In genomic region chr9:129838707-129839259, GRCh38 we compare ENCODE assay signal across 8 cellular contexts. TPM values are rescaled to one million over a fixed set of nuclear protein-coding genes. Genes with fewer than 3 reads are reported as not detected.
A peak's percentile ranks its signal among the peaks of the same experiment; 100 is the strongest.
DNase-seq lines count a peak whose midpoint lies in the region; ATAC-seq and TF ChIP-seq lines count a peak whose summit lies in the region.

No MANE protein-coding gene starts in this region.

- DNase-seq in AG09319 (ENCODE audit: extremely low read depth, low read depth) (peak; percentile 23), HS-5 (ENCODE audit: low read depth) (peak; percentile 57), glutamatergic neuron (no peak), NCI-H146 (lab: John Stamatoyannopoulos, UW) (no peak)
- no peak for DNase-seq in activated T-cell treated with anti-CD3 and anti-CD28 coated beads, Interleukin-2, amount 50 U/mL, for 24 hours

- no peaks in the 10 kb centered on the region for H3K9me3 Mint-ChIP-seq in activated T-cell treated with anti-CD3 and anti-CD28 coated beads, Interleukin-2, amount 50 U/mL, for 24 hours
- peaks cover 2% of the 10 kb centered on the region for H3K9me3 Mint-ChIP-seq in glutamatergic neuron (ENCODE audit: unreplicated experiment)

- peaks cover 54% of the 10 kb centered on the region for H3K36me3 Mint-ChIP-seq in activated T-cell treated with anti-CD3 and anti-CD28 coated beads, Interleukin-2, amount 50 U/mL, for 24 hours (ENCODE audit: low read depth)
- no peaks in the 10 kb centered on the region for H3K36me3 Mint-ChIP-seq in glutamatergic neuron (ENCODE audit: unreplicated experiment)

- no peak for ATAC-seq in HG02678 (IDR thresholded peaks at IDR 0.05; ENCODE audit: unreplicated experiment)
- no peak for ATAC-seq in HG03521 (IDR thresholded peaks at IDR 0.05; ENCODE audit: unreplicated experiment)
- ATAC-seq in HG02610 (IDR thresholded peaks at IDR 0.05; ENCODE audit: unreplicated experiment), result no peak

- TF ChIP-seq CTCF in AG09319 (IDR thresholded peaks at IDR 0.05; ENCODE audit: low read depth, low read length) (no peak), glutamatergic neuron (IDR thresholded peaks at IDR 0.05; ENCODE audit: partially characterized antibody, unreplicated experiment) (no peak)

- no peaks in the 10 kb centered on the region for H3K27me3 Mint-ChIP-seq in activated T-cell treated with anti-CD3 and anti-CD28 coated beads, Interleukin-2, amount 50 U/mL, for 24 hours
- peaks cover 7% of the 10 kb centered on the region for H3K27me3 Mint-ChIP-seq in glutamatergic neuron (ENCODE audit: unreplicated experiment)

- peaks cover 69% of the 10 kb centered on the region for H3K4me1 Mint-ChIP-seq in activated T-cell treated with anti-CD3 and anti-CD28 coated beads, Interleukin-2, amount 50 U/mL, for 24 hours (ENCODE audit: low read depth)
- peaks cover 30% of the 10 kb centered on the region for H3K4me1 Mint-ChIP-seq in glutamatergic neuron (ENCODE audit: low read depth, unreplicated experiment)

- H3K27ac Mint-ChIP-seq in activated T-cell treated with anti-CD3 and anti-CD28 coated beads, Interleukin-2, amount 50 U/mL, for 24 hours, result peak overlapping the region; percentile 92
- H3K27ac Mint-ChIP-seq in glutamatergic neuron (ENCODE audit: unreplicated experiment), result peak overlapping the region; percentile 14

- H3K4me3 Mint-ChIP-seq in activated T-cell treated with anti-CD3 and anti-CD28 coated beads, Interleukin-2, amount 50 U/mL, for 24 hours, result peak overlapping the region; percentile 65
- H3K4me3 Mint-ChIP-seq in glutamatergic neuron (ENCODE audit: unreplicated experiment), result peak overlapping the region; percentile 52

RNA-seq across cellular contexts. Expression of gene USP20, which starts 3.5 kb away (rescaled TPM):
- total RNA-seq in glutamatergic neuron (ENCODE audit: unreplicated experiment), result 93.5 TPM

RNA-seq across cellular contexts. Expression of gene C9orf78, which starts 3.7 kb away (rescaled TPM):
- 46.1 TPM for total RNA-seq in glutamatergic neuron (ENCODE audit: unreplicated experiment)

RNA-seq across cellular contexts. Expression of gene TOR1A, which starts 14.8 kb away (rescaled TPM):
- 42.3 TPM for total RNA-seq in glutamatergic neuron (ENCODE audit: unreplicated experiment)

RNA-seq across cellular contexts. Expression of gene TOR1B, which starts 35.8 kb away (rescaled TPM):
- total RNA-seq in glutamatergic neuron (ENCODE audit: unreplicated experiment), result 33.5 TPM

Comparison
In these comparisons a context has a peak if more than half of its experiments do, and no peak if none do; other contexts are left out.
1. DNase-seq: peak in AG09319 (single experiment) and HS-5 (single experiment); none in activated T-cell treated with anti-CD3 and anti-CD28 coated beads, Interleukin-2, amount 50 U/mL, for 24 hours (single experiment), glutamatergic neuron (single experiment) and NCI-H146 (single experiment).